ENCODE assay signal across 30 cellular contexts in the genomic region with DNA sequence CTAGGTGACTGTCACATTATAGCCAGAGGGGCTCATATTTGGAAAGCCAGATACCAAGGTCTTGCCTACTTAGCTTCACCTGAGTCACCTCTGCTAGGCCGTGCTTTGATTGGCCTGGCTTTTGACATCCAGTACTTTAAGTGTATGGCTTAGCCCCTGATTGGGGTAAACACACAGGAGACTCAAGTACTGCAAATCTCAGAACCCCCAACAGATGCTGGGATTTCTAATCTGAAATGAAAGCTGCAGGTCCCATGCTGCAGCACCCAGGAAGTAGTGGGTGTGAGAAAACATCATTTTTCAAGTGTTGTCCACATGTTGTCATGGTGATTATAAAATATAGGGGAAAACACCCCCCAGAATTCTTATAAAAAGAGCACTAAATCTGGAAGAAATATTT.
"Had no signal": no experiment of that assay in that cellular context is flagged by ENCODE, and none has a peak within 500 bp of the region (broad histone marks: within the 10 kb centered on the region; RNA-seq: fewer than 3 reads in every experiment).

No MANE protein-coding gene starts in this region.

- DNase-seq: activated CD4-positive, alpha-beta T cell treated with anti-CD3 and anti-CD28 coated beads, Interleukin-2, amount 50 U/mL, for 1 hour; activated CD4-positive, CD25-positive, alpha-beta regulatory T cell; activated CD8-positive, alpha-beta memory T cell treated with anti-CD3 and anti-CD28 coated beads, Interleukin-2, amount 10 ng/mL, durations not matched to agents 7 days and 5 days; activated effector memory CD4-positive, alpha-beta T cell treated with anti-CD3 and anti-CD28 coated beads, Interleukin-2, amount 50 U/mL, for 16 hours; activated naive CD4-positive, alpha-beta T cell treated with Interleukin-2 at 50 U/mL for 16 hours; activated naive CD8-positive, alpha-beta T cell treated with anti-CD3 and anti-CD28 coated beads, Interleukin-2, amount 10 ng/mL, durations not matched to agents 7 days and 5 days; activated T-cell treated with anti-CD3 and anti-CD28 coated beads, Interleukin-2, amount 50 U/mL, for 24 hours; aorta; caudate nucleus; Kasumi-1; KBM-7; NCI-H1105 treated with DMSO at 0.1 percent for 48 hours; NCI-H1436 treated with DMSO at 0.1 percent for 48 hours; NCI-H187; NCI-H2081; NCI-H2227 treated with DMSO at 0.1 percent for 48 hours; NCI-H446 treated with DMSO at 0.1 percent for 48 hours; NCI-H524 treated with DMSO at 0.1 percent for 48 hours; NCI-H748 treated with DMSO at 0.1 percent for 48 hours; NK-92 treated with Interleukin-12 subunit alpha and Interleukin-12 subunit beta, amount 100 ng/mL, for 24 hours; OCI-M1; RPMI8226; T-cell; T-helper 2 cell; T1000 had no signal

- H3K4me1 Mint-ChIP-seq: activated CD8-positive, alpha-beta memory T cell treated with anti-CD3 and anti-CD28 coated beads, Interleukin-2, amount 10 ng/mL, durations not matched to agents 7 days and 5 days; activated naive CD8-positive, alpha-beta T cell treated with anti-CD3 and anti-CD28 coated beads, Interleukin-2, amount 10 ng/mL, durations not matched to agents 7 days and 5 days had no signal

- H3K4me3 Mint-ChIP-seq: activated CD8-positive, alpha-beta memory T cell treated with anti-CD3 and anti-CD28 coated beads, Interleukin-2, amount 10 ng/mL, durations not matched to agents 7 days and 5 days; activated naive CD8-positive, alpha-beta T cell treated with anti-CD3 and anti-CD28 coated beads, Interleukin-2, amount 10 ng/mL, durations not matched to agents 7 days and 5 days; activated T-cell treated with anti-CD3 and anti-CD28 coated beads, Interleukin-2, amount 50 U/mL, for 24 hours had no signal

- H3K9me3 ChIP-seq: breast epithelium had no signal

- H3K9me3 Mint-ChIP-seq: activated naive CD8-positive, alpha-beta T cell treated with anti-CD3 and anti-CD28 coated beads, Interleukin-2, amount 10 ng/mL, durations not matched to agents 7 days and 5 days; activated T-cell treated with anti-CD3 and anti-CD28 coated beads, Interleukin-2, amount 50 U/mL, for 24 hours; T-cell had no signal

- ATAC-seq: activated CD8-positive, alpha-beta memory T cell treated with anti-CD3 and anti-CD28 coated beads, Interleukin-2, amount 10 ng/mL, durations not matched to agents 7 days and 5 days; Panc1; Right ventricle myocardium inferior; T-cell had no signal

- H3K36me3 Mint-ChIP-seq: activated CD8-positive, alpha-beta memory T cell treated with anti-CD3 and anti-CD28 coated beads, Interleukin-2, amount 10 ng/mL, durations not matched to agents 7 days and 5 days; activated naive CD8-positive, alpha-beta T cell treated with anti-CD3 and anti-CD28 coated beads, Interleukin-2, amount 10 ng/mL, durations not matched to agents 7 days and 5 days; T-cell had no signal

- H3K27me3 ChIP-seq: breast epithelium had no signal

- H3K36me3 ChIP-seq: breast epithelium had no signal

- H3K27ac ChIP-seq: breast epithelium had no signal

- H3K27ac Mint-ChIP-seq: activated CD8-positive, alpha-beta memory T cell treated with anti-CD3 and anti-CD28 coated beads, Interleukin-2, amount 10 ng/mL, durations not matched to agents 7 days and 5 days; activated naive CD8-positive, alpha-beta T cell treated with anti-CD3 and anti-CD28 coated beads, Interleukin-2, amount 10 ng/mL, durations not matched to agents 7 days and 5 days; activated T-cell treated with anti-CD3 and anti-CD28 coated beads, Interleukin-2, amount 50 U/mL, for 24 hours; T-cell had no signal

- FAIRE-seq: TTC549 had no signal

- H3K4me3 ChIP-seq: breast epithelium, SK-N-MC had no signal
